In the genomic region with DNA sequence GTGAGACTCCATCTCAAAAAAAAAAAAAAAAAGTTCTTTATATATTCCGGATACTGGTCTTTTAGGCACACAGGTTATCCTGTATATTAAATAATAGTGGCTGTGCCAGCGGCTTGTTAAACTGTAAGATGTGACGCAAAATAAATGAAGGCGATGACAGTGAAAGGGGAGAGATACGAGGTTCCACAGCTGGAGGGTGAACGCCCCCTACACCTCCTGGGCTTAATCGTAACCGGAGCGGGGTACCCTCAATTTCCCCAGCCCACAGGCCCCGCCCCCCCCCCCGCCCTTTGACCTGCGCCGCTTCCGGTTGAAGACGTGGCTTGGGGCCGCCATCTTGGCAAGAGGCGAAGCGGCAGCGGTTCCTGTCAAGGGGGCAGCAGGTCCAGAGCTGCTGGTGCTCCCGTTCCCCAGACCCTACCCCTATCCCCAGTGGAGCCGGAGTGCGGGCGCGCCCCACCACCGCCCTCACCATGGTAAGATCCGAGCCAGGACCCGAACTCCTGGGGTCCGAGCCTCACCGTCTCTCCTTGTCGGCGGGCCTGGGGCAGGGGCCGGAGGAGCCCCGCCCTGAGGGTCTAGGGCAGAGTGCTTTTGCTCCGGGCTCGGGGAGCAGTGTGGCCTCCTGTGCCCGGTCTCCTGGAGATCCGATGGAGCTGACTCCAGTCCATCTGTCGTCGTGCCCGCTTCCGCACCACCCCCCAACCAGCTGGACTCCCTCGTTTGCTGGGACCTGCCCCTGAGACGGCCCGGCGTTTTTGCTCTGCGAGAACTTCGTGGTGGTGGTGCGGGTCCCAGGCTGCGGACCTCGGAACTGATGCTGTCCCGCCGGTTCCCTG, we compare ENCODE assay signal across 8 cellular contexts. TPM values are rescaled to one million over a fixed set of nuclear protein-coding genes. Genes with fewer than 3 reads are reported as not detected.
DNase-seq lines count a peak whose midpoint lies in the region; ATAC-seq and TF ChIP-seq lines count a peak whose summit lies in the region.

A gene (plus strand): TSS at position 335 of the 839 bp plus-strand sequence. CDS start 139 bp downstream, at position 474.

- CTCF ChIA-PET in T-cell (lab: Charles Lee): interaction anchor here (0.6 to 0.8 kb wide), 5 partner anchors 11 to 810 kb away, joined by 3 to 4 read pairs (median 3); no protein-coding TSS in a partner anchor

- H3K27ac Mint-ChIP-seq in H9 (peak within 1 kb of the TSS; percentile 78 to 98 (median 87); a peak in 6 of 7 replicates), T-cell (peak within 1 kb of the TSS; percentile 95 to 97)

- H3K14ac ChIP-seq in H9 (ENCODE audit: insufficient read depth, low read length) (peak within 1 kb of the TSS; percentile 97), trophoblast cell (ENCODE audit: low read length) (peak within 1 kb of the TSS; percentile 99)

- H3K9me3 Mint-ChIP-seq in H9: no peaks in the 10 kb centered on the region
- no peaks in the 10 kb centered on the region for H3K9me3 Mint-ChIP-seq in T-cell

- H3K79me1 ChIP-seq in H9 (ENCODE audit: insufficient read depth, low read depth, low read length, poor library complexity, severe bottlenecking) (peaks cover 8% of the 10 kb centered on the region), trophoblast cell (ENCODE audit: low read length) (peaks cover 6% of the 10 kb centered on the region)

- H3K4me2 ChIP-seq in H9 (ENCODE audit: insufficient read depth, insufficient read length, low read length) (peak within 1 kb of the TSS; percentile 99), trophoblast cell (ENCODE audit: low read length) (peak within 1 kb of the TSS; percentile 67)

- POLR2A ChIA-PET in T-cell (lab: Charles Lee): interaction anchor here (0.5 to 0.8 kb wide), 6 partner anchors 37 to 538 kb away, joined by 3 to 18 read pairs (median 5); no protein-coding TSS in a partner anchor

- no peaks in the 10 kb centered on the region for H3K4me1 ChIP-seq in H9 (ENCODE audit: insufficient read depth, low read length)
- peaks cover 50% of the 10 kb centered on the region for H3K4me1 ChIP-seq in adipocyte (ENCODE audit: control insufficient read depth, insufficient read depth, low read length)
- H3K4me1 ChIP-seq in trophoblast cell (ENCODE audit: control insufficient read depth in 1 of 2, insufficient read depth in 2 of 2, low read length in 2 of 2): peaks cover 2 to 6% of the 10 kb centered on the region in 2 experiments
- peaks cover 0 to 53% (median 23%) of the 10 kb centered on the region in 4 donors for H3K4me1 ChIP-seq in tibial nerve

- H4K8ac ChIP-seq in H9 (replicated peaks; ENCODE audit: insufficient read length, low read depth, low read length): no peak within 1 kb of the TSS
- H4K8ac ChIP-seq in trophoblast cell (ENCODE audit: low read depth, low read length): peak within 1 kb of the TSS; percentile 98

- H2AK5ac ChIP-seq in H9 (ENCODE audit: insufficient read length, low read length) (no peak within 1 kb of the TSS), trophoblast cell (ENCODE audit: low read length) (peak within 1 kb of the TSS; percentile 93)

- no peaks in the 10 kb centered on the region for H4K20me1 ChIP-seq in H9 (ENCODE audit: control insufficient read depth, insufficient read depth, insufficient read length)

- H3K4ac ChIP-seq in H9 (ENCODE audit: low read depth, low read length) (no peak within 1 kb of the TSS), trophoblast cell (ENCODE audit: low read depth, low read length) (peak within 1 kb of the TSS; percentile 100)

- H3K23ac ChIP-seq in H9 (ENCODE audit: insufficient read length, low read depth, low read length): no peak within 1 kb of the TSS
- H3K23ac ChIP-seq in trophoblast cell (ENCODE audit: low read length): no peak within 1 kb of the TSS

- H3K9me3 ChIP-seq in H9 (ENCODE audit: control insufficient read depth, low read depth, low read length) (no peaks in the 10 kb centered on the region), adipocyte (ENCODE audit: control insufficient read depth, low read length) (no peaks in the 10 kb centered on the region), trophoblast cell (ENCODE audit: insufficient read depth, low read depth, low read length) (no peaks in the 10 kb centered on the region), tibial nerve (no peaks in the 10 kb centered on the region)

- no peak within 1 kb of the TSS for H2BK15ac ChIP-seq in H9 (ENCODE audit: low read depth, low read length)

- peak within 1 kb of the TSS; percentile 86 to 95 for H3K4me3 Mint-ChIP-seq in H9
- peak within 1 kb of the TSS; percentile 90 to 96 (median 93) for H3K4me3 Mint-ChIP-seq in T-cell

- peaks cover 2% of the 10 kb centered on the region for H3K27me3 Mint-ChIP-seq in H9 (ENCODE audit: low read depth)
- H3K27me3 Mint-ChIP-seq in T-cell: no peaks in the 10 kb centered on the region

- no peak within 1 kb of the TSS for H2BK20ac ChIP-seq in H9 (ENCODE audit: low read depth, low read length, poor library complexity, severe bottlenecking)

- intact Hi-C loops in cardiac septum (cut with DNase I): loop anchor here (5.0 kb wide), 1 partner anchor 40 kb away; no protein-coding TSS in a partner anchor

- H2BK120ac ChIP-seq in H9 (ENCODE audit: low read depth, low read length, poor library complexity, severe bottlenecking): no peak within 1 kb of the TSS
- H2BK120ac ChIP-seq in trophoblast cell (ENCODE audit: insufficient read depth, low read length, poor library complexity): peak within 1 kb of the TSS; percentile 94

- WGBS in H9 (ENCODE audit: extremely low coverage, insufficient read length, low lambda C conversion rate): no CpG with 5 or more reads among the region's 52 CpGs
- no CpG with 5 or more reads among the region's 52 CpGs for WGBS in trophoblast cell (ENCODE audit: extremely low coverage, insufficient coverage, insufficient read length)
- WGBS in tibial nerve, 2 donors: 0% methylated on average over 25 to 47 of the region's 52 CpGs

- peak within 1 kb of the TSS; percentile 91 for H4K12ac ChIP-seq in trophoblast cell (ENCODE audit: low read depth, low read length)

- H3K9ac ChIP-seq in H9 (ENCODE audit: extremely low read depth, insufficient read length, low read length) (peak within 1 kb of the TSS; percentile 84), adipocyte (ENCODE audit: low read length) (peak within 1 kb of the TSS; percentile 100), trophoblast cell (ENCODE audit: low read length) (peak within 1 kb of the TSS; percentile 99)

- H3K79me2 ChIP-seq in H9 (ENCODE audit: insufficient read depth, low read length) (peaks cover 19% of the 10 kb centered on the region; the same call in 1 of the 2 replicates), trophoblast cell (ENCODE audit: control insufficient read depth, insufficient read depth, low read length, poor library complexity) (peaks cover 15% of the 10 kb centered on the region)

- H3K27ac ChIP-seq in H9 (ENCODE audit: insufficient read length, low read depth, low read length) (no peak within 1 kb of the TSS), trophoblast cell (ENCODE audit: low read depth, low read length) (peak within 1 kb of the TSS; percentile 86), tibial nerve (peak within 1 kb of the TSS; percentile 92 to 99 (median 94))

- H3K27me3 ChIP-seq in H9 (ENCODE audit: insufficient read depth, low read length): no peaks in the 10 kb centered on the region
- H3K27me3 ChIP-seq in adipocyte (replicated peaks; ENCODE audit: control insufficient read depth, insufficient read depth, low read length): no peaks in the 10 kb centered on the region
- no peaks in the 10 kb centered on the region for H3K27me3 ChIP-seq in trophoblast cell (ENCODE audit: insufficient read depth, low read length)
- no peaks in the 10 kb centered on the region for H3K27me3 ChIP-seq in tibial nerve

- H3K4me3 ChIP-seq in NB4 (ENCODE audit: low read depth, low read length): peak within 1 kb of the TSS; percentile 88
- peak within 1 kb of the TSS; percentile 96 for H3K4me3 ChIP-seq in adipocyte (ENCODE audit: low read length)
- peak within 1 kb of the TSS; percentile 99 for H3K4me3 ChIP-seq in trophoblast cell (ENCODE audit: low read depth, low read length)
- H3K4me3 ChIP-seq in tibial nerve: peak within 1 kb of the TSS; percentile 63 to 99 (median 86)

- H3K18ac ChIP-seq in H9 (ENCODE audit: insufficient read length, low read depth, low read length) (peak within 1 kb of the TSS; percentile 97), trophoblast cell (ENCODE audit: low read length) (peak within 1 kb of the TSS; percentile 99)

- H2BK5ac ChIP-seq in H9 (ENCODE audit: insufficient read length, low read length) (peak within 1 kb of the TSS; percentile 41), trophoblast cell (ENCODE audit: low read depth, low read length, poor library complexity) (peak within 1 kb of the TSS; percentile 97)

- H3K4me1 Mint-ChIP-seq in H9: peaks cover 16 to 20% of the 10 kb centered on the region in 2 experiments
- H3K4me1 Mint-ChIP-seq in T-cell: peaks cover 49 to 52% (median 50%) of the 10 kb centered on the region in 3 donors

- TF ChIP-seq CTCF in H9 (conservative IDR thresholded peaks at IDR 0.05) (no peak), NB4 (IDR thresholded peaks at IDR 0.05; ENCODE audit: low read depth, low read length) (no peak), tibial nerve (IDR thresholded peaks at IDR 0.05) (peak in 1 of 5 experiments; percentile 5)

- peaks cover 0 to 6% (median 0%) of the 10 kb centered on the region in 3 experiments; a peak in 2 of 7 replicates for H3K36me3 Mint-ChIP-seq in H9 (ENCODE audit: insufficient read depth in 1 of 3, low read depth in 3 of 3)
- peaks cover 6% of the 10 kb centered on the region for H3K36me3 Mint-ChIP-seq in T-cell

- H3K36me3 ChIP-seq in adipocyte (ENCODE audit: control insufficient read depth, insufficient read depth, low read length, severe bottlenecking) (no peaks in the 10 kb centered on the region), trophoblast cell (ENCODE audit: control insufficient read depth in 1 of 2, insufficient read depth in 2 of 2, low read length in 2 of 2) (peaks cover 2% of the 10 kb centered on the region in 2 experiments), tibial nerve (no peaks in the 10 kb centered on the region)

- no peak within 1 kb of the TSS for H2BK12ac ChIP-seq in H9 (ENCODE audit: insufficient read length, low read depth, low read length)
- H2BK12ac ChIP-seq in trophoblast cell (ENCODE audit: low read length): no peak within 1 kb of the TSS

- H3T11ph ChIP-seq in H9 (ENCODE audit: low read length): no peak within 1 kb of the TSS

- H2AFZ ChIP-seq in H9 (ENCODE audit: low read length) (no peak within 1 kb of the TSS), trophoblast cell (ENCODE audit: insufficient read depth, low read length, poor library complexity) (peak within 1 kb of the TSS; percentile 86)

- no peak within 1 kb of the TSS for H3K56ac ChIP-seq in H9 (ENCODE audit: insufficient read length, low read depth, low read length)

- TF ChIP-seq POLR2A in NB4 (IDR thresholded peaks at IDR 0.05; ENCODE audit: extremely low read depth, insufficient read length) (peak; percentile 92), tibial nerve (IDR thresholded peaks at IDR 0.05) (peak in 1 of 2 donors; percentile 66)

- peak in 1 of 2 donors; percentile 85 for TF ChIP-seq EP300 in tibial nerve (IDR thresholded peaks at IDR 0.05)

- H4K5ac ChIP-seq in H9 (ENCODE audit: insufficient read length, low read depth, low read length): no peak within 1 kb of the TSS

- H3K23me2 ChIP-seq in H9 (ENCODE audit: insufficient read length, low read depth, low read length, poor library complexity, severe bottlenecking): peaks cover 7% of the 10 kb centered on the region

- H4K91ac ChIP-seq in H9 (ENCODE audit: insufficient read length, low read depth, low read length): no peak within 1 kb of the TSS
- peak within 1 kb of the TSS; percentile 95 for H4K91ac ChIP-seq in trophoblast cell (ENCODE audit: low read depth, low read length)

- DNase-seq in EH (ENCODE audit: low read depth) (peak; percentile 82), H9 (peak; percentile 91), NB4 (ENCODE audit: low read depth) (peak; percentile 89), T-cell (peak; percentile 63 to 83 (median 74)), adipocyte (ENCODE audit: low read depth) (peak; percentile 90), cardiac septum (ENCODE audit: low spot score) (peak; percentile 93), trophoblast cell (peak; percentile 72 to 73), tibial nerve (ENCODE audit: low spot score in 2 of 2) (peak; percentile 67 to 71)

- peak; percentile 86 to 90 (median 86) for ATAC-seq in T-cell (replicated peaks in 1 of 4)

RNA-seq across cellular contexts. Expression of the gene that starts here (rescaled TPM):
- total RNA-seq in H9 (2021) (152 TPM in 2 replicates), T-cell (100 to 1,000 TPM in 3 of 5 donors, 10 to 100 TPM in 2; 80.6 to 117 (median 111) TPM), cardiac septum (118 TPM), tibial nerve (10 to 100 TPM; 74.3 to 94.8 (median 88.5) TPM)
- polyA plus RNA-seq in trophoblast cell (2013): 246 and 250 TPM in 2 replicates
